1 cellular context compared by ENCODE assay signal in genomic region chr17:76623271-76624146, GRCh38.
A peak's percentile ranks its signal among the peaks of the same experiment; 100 is the strongest.
TF ChIP-seq lines count a peak whose summit lies in the region.

No MANE protein-coding gene starts in this region.

TF ChIP-seq in HepG2, 621 proteins besides CTCF, POLR2A, EP300 and RAD21 (continued from another document):
- TF ChIP-seq ZNF576 (CRISPR knock-in tag; IDR thresholded peaks at IDR 0.05): no peak
- peak; percentile 64; the same call in 1 of the 2 replicates for TF ChIP-seq SALL1 (CRISPR knock-in tag; IDR thresholded peaks at IDR 0.05)
- 0 out of 4 replicates have a peak, but pooled peaks of 1 of the 2 experiments have one; percentile 54 for TF ChIP-seq HMGXB4 (CRISPR knock-in tag; IDR thresholded peaks at IDR 0.05; ENCODE audit: borderline replicate concordance in 1 of 2, low read depth in 1 of 2)
- no peak for TF ChIP-seq FOXO4 (CRISPR knock-in tag; conservative IDR thresholded peaks at IDR 0.05)
- TF ChIP-seq PRDM4 (CRISPR knock-in tag; IDR thresholded peaks at IDR 0.05; ENCODE audit: borderline replicate concordance): no peak
- TF ChIP-seq IRX3 (CRISPR knock-in tag; IDR thresholded peaks at IDR 0.05; ENCODE audit: borderline replicate concordance, low read depth): no peak
- TF ChIP-seq ZNF331 (CRISPR knock-in tag; IDR thresholded peaks at IDR 0.05): peak; percentile 60; the same call in 1 of the 2 replicates
- no peak for TF ChIP-seq BRCA1 (CRISPR knock-in tag; IDR thresholded peaks at IDR 0.05)
- TF ChIP-seq KDM5B (CRISPR knock-in tag; IDR thresholded peaks at IDR 0.05; ENCODE audit: borderline replicate concordance): peak; percentile 39; the same call in 1 of the 2 replicates
- no peak for TF ChIP-seq ZBTB46 (CRISPR knock-in tag; IDR thresholded peaks at IDR 0.05; ENCODE audit: borderline replicate concordance)
- TF ChIP-seq TFDP1 (CRISPR knock-in tag; IDR thresholded peaks at IDR 0.05; ENCODE audit: borderline replicate concordance): no peak
- no peak for TF ChIP-seq TCF12 (IDR thresholded peaks at IDR 0.05)
- no peak for TF ChIP-seq TCF12 (CRISPR knock-in tag; IDR thresholded peaks at IDR 0.05)
- TF ChIP-seq CREB3 (CRISPR knock-in tag; IDR thresholded peaks at IDR 0.05): no peak
- TF ChIP-seq MXD4 (CRISPR knock-in tag; IDR thresholded peaks at IDR 0.05): peak; percentile 74
- TF ChIP-seq ZSCAN29 (CRISPR knock-in tag; conservative IDR thresholded peaks at IDR 0.05): no peak
- TF ChIP-seq BCL3 (CRISPR knock-in tag; IDR thresholded peaks at IDR 0.05): no peak
- TF ChIP-seq ZNF687 (CRISPR knock-in tag; IDR thresholded peaks at IDR 0.05): peak; percentile 62
- TF ChIP-seq ZNF557 (CRISPR knock-in tag; IDR thresholded peaks at IDR 0.05): no peak
- no peak for TF ChIP-seq ZZZ3 (CRISPR knock-in tag; IDR thresholded peaks at IDR 0.05; ENCODE audit: borderline replicate concordance)
- peak; percentile 84 for TF ChIP-seq KDM2A (CRISPR knock-in tag; IDR thresholded peaks at IDR 0.05; ENCODE audit: borderline replicate concordance, low read depth)
- no peak for TF ChIP-seq ZNF468 (CRISPR knock-in tag; IDR thresholded peaks at IDR 0.05)
- TF ChIP-seq ZBTB1 (CRISPR knock-in tag; IDR thresholded peaks at IDR 0.05; ENCODE audit: borderline replicate concordance): no peak
- no peak for TF ChIP-seq FOSL1 (CRISPR knock-in tag; IDR thresholded peaks at IDR 0.05; ENCODE audit: borderline replicate concordance)
- TF ChIP-seq ZNF720 (CRISPR knock-in tag; IDR thresholded peaks at IDR 0.05): no peak
- 0 out of 2 replicates have a peak, but pooled peaks have one; percentile 55 for TF ChIP-seq KDM3A (CRISPR knock-in tag; IDR thresholded peaks at IDR 0.05; ENCODE audit: low read depth)
- TF ChIP-seq XRCC5 (optimal IDR thresholded peaks at IDR 0.05; ENCODE audit: low read length): peak; percentile 94
- TF ChIP-seq HBP1 (CRISPR knock-in tag; IDR thresholded peaks at IDR 0.05; ENCODE audit: low read depth): no peak
- TF ChIP-seq DMAP1 (CRISPR knock-in tag; IDR thresholded peaks at IDR 0.05): no peak; the same call in 1 of the 2 replicates
- no peak for TF ChIP-seq ZBTB7A (CRISPR knock-in tag; IDR thresholded peaks at IDR 0.05)
- TF ChIP-seq SPEN (CRISPR knock-in tag; IDR thresholded peaks at IDR 0.05; ENCODE audit: low read depth): peak; percentile 23; the same call in 1 of the 2 replicates
- TF ChIP-seq KAT8 (CRISPR knock-in tag; IDR thresholded peaks at IDR 0.05): peak; percentile 57; the same call in 1 of the 2 replicates
- TF ChIP-seq NONO (IDR thresholded peaks at IDR 0.05): no peak
- no peak for TF ChIP-seq NONO (CRISPR knock-in tag; conservative IDR thresholded peaks at IDR 0.05)
- TF ChIP-seq STAT5B (CRISPR knock-in tag; IDR thresholded peaks at IDR 0.05): no peak
- no peak for TF ChIP-seq ARNT2 (CRISPR knock-in tag; IDR thresholded peaks at IDR 0.05; ENCODE audit: low read depth)
